Comparison of ENCODE assay signal across 12 cellular contexts in genomic region chr14:102196436-102197230, GRCh38.
DNase-seq lines count a peak whose midpoint lies in the region.
"Had no signal": no experiment of that assay in that cellular context is flagged by ENCODE, and none has a peak within 500 bp of the region (broad histone marks: within the 10 kb centered on the region; RNA-seq: fewer than 3 reads in every experiment).

No MANE protein-coding gene starts in this region.

- peak overlapping the region; percentile 53 for H3K27ac Mint-ChIP-seq in T-helper 2 cell treated with Interferon-gamma antibody and Interleukin-4, amounts not matched to agents 5 μg/mL and 100 μg/mL, for 36 hours
- H3K27ac Mint-ChIP-seq: GM23338 had no signal

- peaks cover 32% of the 10 kb centered on the region for H3K36me3 Mint-ChIP-seq in T-helper 2 cell treated with Interferon-gamma antibody and Interleukin-4, amounts not matched to agents 5 μg/mL and 100 μg/mL, for 36 hours (ENCODE audit: low read depth)

- H3K4me1 ChIP-seq in subcutaneous abdominal adipose tissue (ENCODE audit: control insufficient read depth in 5 of 5, insufficient read depth in 5 of 5, low read length in 5 of 5): peaks cover 0 to 45% (median 25%) of the 10 kb centered on the region in 5 donors

- H3K9me3 Mint-ChIP-seq in T-helper 2 cell treated with Interferon-gamma antibody and Interleukin-4, amounts not matched to agents 5 μg/mL and 100 μg/mL, for 36 hours: no peaks in the 10 kb centered on the region
- H3K9me3 Mint-ChIP-seq: GM23338 had no signal

- H3K27me3 Mint-ChIP-seq in T-helper 2 cell treated with Interferon-gamma antibody and Interleukin-4, amounts not matched to agents 5 μg/mL and 100 μg/mL, for 36 hours (ENCODE audit: low read depth): no peaks in the 10 kb centered on the region

- no peak overlapping the region for H3K4me3 ChIP-seq in subcutaneous abdominal adipose tissue (ENCODE audit: low read depth in 1 of 5, low read length in 5 of 5)
- H3K4me3 ChIP-seq: GM23338, SK-N-MC, skin epidermis had no signal

- no peak overlapping the region for H3K4me3 Mint-ChIP-seq in T-helper 2 cell treated with Interferon-gamma antibody and Interleukin-4, amounts not matched to agents 5 μg/mL and 100 μg/mL, for 36 hours
- H3K4me3 Mint-ChIP-seq: GM23338 had no signal

- H3K9ac ChIP-seq in subcutaneous abdominal adipose tissue (ENCODE audit: low read length in 5 of 5): peak overlapping the region in 1 of 5 donors; percentile 41

- H3K27me3 ChIP-seq in layer of hippocampus (ENCODE audit: control insufficient read depth, insufficient read depth, low read length): no peaks in the 10 kb centered on the region
- no peaks in the 10 kb centered on the region for H3K27me3 ChIP-seq in subcutaneous abdominal adipose tissue (ENCODE audit: control insufficient read depth in 5 of 5, insufficient read depth in 4 of 5, low read length in 5 of 5)

- peaks cover 7 to 36% (median 29%) of the 10 kb centered on the region in 5 donors for H3K36me3 ChIP-seq in subcutaneous abdominal adipose tissue (ENCODE audit: control insufficient read depth in 5 of 5, insufficient read depth in 5 of 5, low read length in 5 of 5)

- no peaks in the 10 kb centered on the region for H3K9me3 ChIP-seq in subcutaneous abdominal adipose tissue (ENCODE audit: control insufficient read depth in 5 of 5, low read length in 5 of 5)

- no peak for DNase-seq in T-helper 2 cell treated with Interferon-gamma antibody and Interleukin-4, amounts not matched to agents 5 μg/mL and 100 μg/mL, for 36 hours (ENCODE audit: low spot score)
- DNase-seq in T-helper 2 cell (no peak), amygdala (lab: John Stamatoyannopoulos, UW) (peak in 51 of 56 donors; percentile 34 to 97 (median 84)), NCI-H510A treated with DMSO at 0.1 percent for 48 hours (lab: John Stamatoyannopoulos, UW) (no peak), MV-4-11 (lab: John Stamatoyannopoulos, UW) (no peak), NCI-H1105 (lab: John Stamatoyannopoulos, UW) (no peak)
- DNase-seq: activated T-cell treated with anti-CD3 and anti-CD28 coated beads for 4 hours had no signal

- H3K27ac ChIP-seq in layer of hippocampus (ENCODE audit: low read depth, low read length) (peak overlapping the region; percentile 98), subcutaneous abdominal adipose tissue (ENCODE audit: low read depth, low read length) (peak overlapping the region; percentile 38)
- H3K27ac ChIP-seq: SK-N-MC had no signal

- peaks cover 26% of the 10 kb centered on the region for H3K4me1 Mint-ChIP-seq in T-helper 2 cell treated with Interferon-gamma antibody and Interleukin-4, amounts not matched to agents 5 μg/mL and 100 μg/mL, for 36 hours (ENCODE audit: low read depth)

Comparison
In these comparisons a context has a peak if more than half of its experiments do, and no peak if none do; other contexts are left out.
1. DNase-seq: peak in amygdala (51 of 56); none in T-helper 2 cell treated with Interferon-gamma antibody and Interleukin-4, amounts not matched to agents 5 μg/mL and 100 μg/mL, for 36 hours (single experiment), T-helper 2 cell (0 of 5), NCI-H510A treated with DMSO at 0.1 percent for 48 hours (single experiment), MV-4-11 (single experiment) and NCI-H1105 (single experiment).